7 cellular contexts compared by ENCODE assay signal in genomic region chr12:64459388-64460024, GRCh38. TPM values are rescaled to one million over a fixed set of nuclear protein-coding genes. Genes with fewer than 3 reads are reported as not detected.
A peak's percentile ranks its signal among the peaks of the same experiment; 100 is the strongest.
DNase-seq lines count a peak whose midpoint lies in the region; ATAC-seq, FAIRE-seq and TF ChIP-seq lines count a peak whose summit lies in the region.

No MANE protein-coding gene starts in this region.

- no peaks in the 10 kb centered on the region for H3K27me3 Mint-ChIP-seq in central memory CD8-positive, alpha-beta T cell
- no peaks in the 10 kb centered on the region for H3K27me3 Mint-ChIP-seq in natural killer cell treated with Interleukin-12 subunit alpha and Interleukin-12 subunit beta and Interleukin-15 and Interleukin-18, amount 100 ng/mL, for 72 hours

- peak overlapping the region; percentile 45 for H3K27ac ChIP-seq in HL-60 (replicated peaks)

- ATAC-seq in GM19351 (IDR thresholded peaks at IDR 0.05; ENCODE audit: unreplicated experiment) (peak; percentile 49), HG02973 (IDR thresholded peaks at IDR 0.05; ENCODE audit: unreplicated experiment) (no peak)
- ATAC-seq in central memory CD8-positive, alpha-beta T cell (replicated peaks; ENCODE audit: extremely low read depth, poor library complexity, severe bottlenecking), result peak; percentile 43
- ATAC-seq in natural killer cell treated with Interleukin-12 subunit alpha and Interleukin-12 subunit beta and Interleukin-15 and Interleukin-18, amount 100 ng/mL, for 72 hours, result peak; percentile 51 to 70

- peak in 1 of 2 experiments; percentile 17 for DNase-seq in HL-60 (ENCODE audit: low read depth in 1 of 2, low spot score in 1 of 2)
- no peak for DNase-seq in central memory CD8-positive, alpha-beta T cell (ENCODE audit: low spot score in 2 of 2)
- no peak for DNase-seq in natural killer cell treated with Interleukin-12 subunit alpha and Interleukin-12 subunit beta and Interleukin-15 and Interleukin-18, amount 100 ng/mL, for 72 hours (ENCODE audit: low spot score)
- no peak for DNase-seq in KG1 (lab: John Stamatoyannopoulos, UW)
- no peak for DNase-seq in urothelium cell line (ENCODE audit: low spot score)

- no peak for FAIRE-seq in urothelium cell line (lab: Jason Lieb, UNC)

- H3K4me3 ChIP-seq in HL-60 (replicated peaks; ENCODE audit: insufficient read depth, low read length), result 0 out of 2 replicates have a peak overlapping the region, but pooled peaks have one; percentile 7

- peak overlapping the region; percentile 75 for H3K4me3 Mint-ChIP-seq in central memory CD8-positive, alpha-beta T cell
- H3K4me3 Mint-ChIP-seq in natural killer cell treated with Interleukin-12 subunit alpha and Interleukin-12 subunit beta and Interleukin-15 and Interleukin-18, amount 100 ng/mL, for 72 hours, result peak overlapping the region; percentile 95

- peaks cover 14% of the 10 kb centered on the region for H3K36me3 Mint-ChIP-seq in central memory CD8-positive, alpha-beta T cell (ENCODE audit: insufficient read depth)
- peaks cover 26% of the 10 kb centered on the region for H3K36me3 Mint-ChIP-seq in natural killer cell treated with Interleukin-12 subunit alpha and Interleukin-12 subunit beta and Interleukin-15 and Interleukin-18, amount 100 ng/mL, for 72 hours

- no peak for TF ChIP-seq CTCF in HL-60 (IDR thresholded peaks at IDR 0.05; ENCODE audit: insufficient read depth, low read length)

- H3K9me3 Mint-ChIP-seq in central memory CD8-positive, alpha-beta T cell, result no peaks in the 10 kb centered on the region
- H3K9me3 Mint-ChIP-seq in natural killer cell treated with Interleukin-12 subunit alpha and Interleukin-12 subunit beta and Interleukin-15 and Interleukin-18, amount 100 ng/mL, for 72 hours, result no peaks in the 10 kb centered on the region

- H3K4me1 Mint-ChIP-seq in central memory CD8-positive, alpha-beta T cell, result peaks cover 44% of the 10 kb centered on the region
- peaks cover 36 to 43% of the 10 kb centered on the region in 2 donors for H3K4me1 Mint-ChIP-seq in natural killer cell treated with Interleukin-12 subunit alpha and Interleukin-12 subunit beta and Interleukin-15 and Interleukin-18, amount 100 ng/mL, for 72 hours (ENCODE audit: low read depth in 2 of 2)

- peak overlapping the region; percentile 93 for H3K27ac Mint-ChIP-seq in central memory CD8-positive, alpha-beta T cell (ENCODE audit: low read depth)
- peak overlapping the region; percentile 94 to 96 for H3K27ac Mint-ChIP-seq in natural killer cell treated with Interleukin-12 subunit alpha and Interleukin-12 subunit beta and Interleukin-15 and Interleukin-18, amount 100 ng/mL, for 72 hours

- H3K27me3 ChIP-seq in HL-60 (ENCODE audit: insufficient read depth, poor library complexity, severe bottlenecking), result no peaks in the 10 kb centered on the region

RNA-seq across cellular contexts. Expression of gene TBK1, which starts 7.6 kb away (rescaled TPM):
- total RNA-seq in natural killer cell treated with Interleukin-12 subunit alpha and Interleukin-12 subunit beta and Interleukin-15 and Interleukin-18, amount 100 ng/mL, for 72 hours, result 10 to 100 TPM; 41.9 to 42.1 TPM

RNA-seq across cellular contexts. Expression of gene XPOT, which starts 55.3 kb away (rescaled TPM):
- 100 to 1,000 TPM in 1 of 2 donors, 10 to 100 TPM in 1; 76.4 to 117 TPM for total RNA-seq in natural killer cell treated with Interleukin-12 subunit alpha and Interleukin-12 subunit beta and Interleukin-15 and Interleukin-18, amount 100 ng/mL, for 72 hours
